ENCODE assay signal across 18 cellular contexts in the genomic region with DNA sequence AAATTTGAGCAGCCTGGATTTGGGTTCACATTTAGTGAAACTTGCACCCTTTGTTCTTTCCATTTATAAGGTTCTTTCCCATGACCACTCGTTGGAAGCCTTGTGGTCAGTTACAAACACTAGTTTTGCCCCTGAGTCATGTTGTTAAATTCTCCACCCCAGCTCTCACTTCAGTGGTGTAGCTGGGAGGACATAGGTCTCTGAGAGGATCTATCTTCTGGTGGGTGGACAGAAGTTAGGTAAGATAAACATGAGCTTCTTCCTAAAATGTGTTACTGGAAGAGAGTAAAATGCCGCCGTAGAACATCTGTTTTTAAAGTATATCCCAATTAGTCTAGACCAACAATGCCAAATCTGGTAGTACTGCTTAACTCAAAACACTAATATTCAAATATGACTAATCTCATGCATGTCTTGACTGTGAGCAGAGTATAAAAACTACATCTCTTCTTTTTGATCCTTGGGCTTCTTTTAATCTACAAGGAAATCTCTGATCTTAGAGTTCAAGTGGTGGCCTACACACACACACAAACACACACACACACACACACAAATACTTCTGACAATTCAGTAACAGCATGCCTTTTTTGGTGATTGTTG.
DNase-seq lines count a peak whose midpoint lies in the region; ATAC-seq and TF ChIP-seq lines count a peak whose summit lies in the region.
"Had no signal": no experiment of that assay in that cellular context is flagged by ENCODE, and none has a peak within 500 bp of the region (broad histone marks: within the 10 kb centered on the region; RNA-seq: fewer than 3 reads in every experiment).

No MANE protein-coding gene starts in this region.

- H3K27me3 ChIP-seq in upper lobe of right lung: no peaks in the 10 kb centered on the region
- H3K27me3 ChIP-seq: heart right ventricle, right lobe of liver had no signal

- peak; percentile 65 for DNase-seq in GM04503 (ENCODE audit: low read depth)
- peak; percentile 51 for DNase-seq in amniotic epithelial cell (ENCODE audit: low read depth)
- peak; percentile 82 to 86 for DNase-seq in foreskin fibroblast
- DNase-seq in upper lobe of right lung: no peak
- DNase-seq in middle frontal gyrus (ENCODE audit: extremely low spot score, low spot score): no peak
- no peak for DNase-seq in NCI-H2107 (lab: John Stamatoyannopoulos, UW)
- DNase-seq: amygdala; CD4-positive, alpha-beta memory T cell; heart right ventricle; kidney; NCI-H345; nucleus accumbens; right lobe of liver; stimulated activated CD4-positive, alpha-beta T cell treated with anti-CD3 and anti-CD28 coated beads, Interleukin-2, amount 100 ng/mL, for 48 hours had no signal

- ATAC-seq in upper lobe of right lung (peak; percentile 59), HG03159 (IDR thresholded peaks at IDR 0.05; ENCODE audit: unreplicated experiment) (no peak)
- ATAC-seq: activated T-helper 17 cell treated with anti-CD3 and anti-CD28 coated beads, Interleukin-2, amount 50 U/mL, for 72 hours; heart right ventricle; right lobe of liver had no signal

- no peak overlapping the region for H3K27ac ChIP-seq in upper lobe of right lung
- H3K27ac ChIP-seq: coronary artery, heart right ventricle, right lobe of liver, VCaP had no signal

- H3K4me3 ChIP-seq in foreskin fibroblast (ENCODE audit: low read depth in 1 of 2, low read length in 2 of 2) (no peak overlapping the region), upper lobe of right lung (no peak overlapping the region)
- H3K4me3 ChIP-seq: coronary artery, heart right ventricle, right lobe of liver had no signal

- H3K4me1 ChIP-seq in upper lobe of right lung: no peaks in the 10 kb centered on the region
- H3K4me1 ChIP-seq: right lobe of liver had no signal

- intact Hi-C loops in upper lobe of right lung (cut with DNase I): no loop called here

- H3K36me3 ChIP-seq in upper lobe of right lung: no peaks in the 10 kb centered on the region
- H3K36me3 ChIP-seq: heart right ventricle, right lobe of liver had no signal

- no peaks in the 10 kb centered on the region for H3K9me3 ChIP-seq in upper lobe of right lung
- H3K9me3 ChIP-seq: heart right ventricle, right lobe of liver had no signal

- TF ChIP-seq CTCF in foreskin fibroblast (IDR thresholded peaks at IDR 0.05; ENCODE audit: low read depth, low read length) (no peak), upper lobe of right lung (IDR thresholded peaks at IDR 0.05) (no peak)

Comparison
In these comparisons a context has a peak if more than half of its experiments do, and no peak if none do; other contexts are left out.
1. DNase-seq: peak in GM04503 (single experiment), amniotic epithelial cell (single experiment) and foreskin fibroblast (2 of 2); none in upper lobe of right lung (single experiment), middle frontal gyrus (single experiment) and NCI-H2107 (single experiment).